ENCODE assay signal across 28 cellular contexts in the genomic region with DNA sequence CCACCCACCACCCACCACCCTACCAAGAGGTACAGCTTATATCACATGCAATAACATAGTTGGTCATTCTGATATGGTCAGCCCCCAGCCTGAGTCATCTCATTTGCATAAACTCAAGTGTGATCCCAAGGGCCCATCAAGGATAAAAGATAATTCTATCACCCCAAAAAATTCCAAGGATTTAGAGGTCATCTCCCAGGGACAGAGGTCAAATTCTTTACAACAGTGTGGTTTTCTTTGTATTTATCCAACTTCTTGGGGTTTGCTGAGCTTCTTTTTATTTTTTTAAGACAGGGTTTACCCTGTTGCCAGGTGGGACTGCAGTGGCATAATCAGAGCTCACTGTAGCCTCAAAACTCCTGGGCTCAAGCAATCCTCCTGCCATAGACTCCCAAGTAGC. TPM values are rescaled to one million over a fixed set of nuclear protein-coding genes. Genes with fewer than 3 reads are reported as not detected.
"Had no signal": no experiment of that assay in that cellular context is flagged by ENCODE, and none has a peak within 500 bp of the region (broad histone marks: within the 10 kb centered on the region; RNA-seq: fewer than 3 reads in every experiment).

No MANE protein-coding gene starts in this region.

- H3K27ac ChIP-seq: breast epithelium, gastrocnemius medialis, heart right ventricle, tibial nerve, uterus had no signal

- H3K9me3 Mint-ChIP-seq: activated naive CD4-positive, alpha-beta T cell treated with anti-CD3 and anti-CD28 coated beads, Interleukin-2, amount 10 ng/mL, durations not matched to agents 7 days and 5 days; activated T-cell treated with anti-CD3 and anti-CD28 coated beads, Interleukin-2, amount 50 U/mL, for 24 hours; effector memory CD8-positive, alpha-beta T cell; natural killer cell treated with Interleukin-12 subunit alpha and Interleukin-12 subunit beta and Interleukin-15 and Interleukin-18, amount 100 ng/mL, for 72 hours had no signal

- H3K36me3 Mint-ChIP-seq: activated CD4-positive, alpha-beta memory T cell treated with anti-CD3 and anti-CD28 coated beads for 36 hours; activated CD8-positive, alpha-beta memory T cell treated with anti-CD3 and anti-CD28 coated beads, Interleukin-2, amount 10 ng/mL, durations not matched to agents 7 days and 5 days; activated naive CD4-positive, alpha-beta T cell treated with anti-CD3 and anti-CD28 coated beads, Interleukin-2, amount 10 ng/mL, durations not matched to agents 7 days and 5 days; natural killer cell treated with Interleukin-12 subunit alpha and Interleukin-12 subunit beta and Interleukin-15 and Interleukin-18, amount 100 ng/mL, for 72 hours had no signal

- H3K27me3 Mint-ChIP-seq: activated naive CD4-positive, alpha-beta T cell treated with anti-CD3 and anti-CD28 coated beads, Interleukin-2, amount 10 ng/mL, durations not matched to agents 7 days and 5 days had no signal

- H3K4me3 ChIP-seq: breast epithelium, gastrocnemius medialis, heart right ventricle, tibial nerve, uterus had no signal

- DNase-seq: activated CD4-positive, alpha-beta memory T cell treated with anti-CD3 and anti-CD28 coated beads for 36 hours; activated CD4-positive, alpha-beta T cell treated with anti-CD3 and anti-CD28 coated beads for 1 hour; activated CD8-positive, alpha-beta memory T cell treated with anti-CD3 and anti-CD28 coated beads, Interleukin-2, amount 10 ng/mL, durations not matched to agents 7 days and 5 days; activated naive CD4-positive, alpha-beta T cell treated with anti-CD3 and anti-CD28 coated beads, Interleukin-2, amount 10 ng/mL, durations not matched to agents 7 days and 5 days; activated T-cell treated with anti-CD3 and anti-CD28 coated beads, Interleukin-2, amount 50 U/mL, for 24 hours; cerebellar nuclear complex; dermis blood vessel endothelial cell; effector memory CD8-positive, alpha-beta T cell; gastrocnemius medialis; heart right ventricle; kidney; mesenchymal stem cell; nucleus accumbens; right cardiac atrium; small intestine; stimulated activated CD4-positive, alpha-beta T cell treated with anti-CD3 and anti-CD28 coated beads, Interleukin-4, amount 100 ng/mL, for 4 hours; stimulated activated CD8-positive, alpha-beta memory T cell treated with anti-CD3 and anti-CD28 coated beads, Interleukin-4, amount 100 ng/mL, for 48 hours; stimulated activated naive CD4-positive, alpha-beta T cell treated with Interleukin-2 at 50 U/mL for 16 hours; substantia nigra; T-helper 1 cell; T1000; uterus had no signal

- H3K27ac Mint-ChIP-seq: activated CD4-positive, alpha-beta memory T cell treated with anti-CD3 and anti-CD28 coated beads for 36 hours; activated CD8-positive, alpha-beta memory T cell treated with anti-CD3 and anti-CD28 coated beads, Interleukin-2, amount 10 ng/mL, durations not matched to agents 7 days and 5 days; activated naive CD4-positive, alpha-beta T cell treated with anti-CD3 and anti-CD28 coated beads, Interleukin-2, amount 10 ng/mL, durations not matched to agents 7 days and 5 days; activated T-cell treated with anti-CD3 and anti-CD28 coated beads, Interleukin-2, amount 50 U/mL, for 24 hours; effector memory CD8-positive, alpha-beta T cell; natural killer cell treated with Interleukin-12 subunit alpha and Interleukin-12 subunit beta and Interleukin-15 and Interleukin-18, amount 100 ng/mL, for 72 hours; progenitor cell of endocrine pancreas had no signal

- H3K4me1 ChIP-seq: breast epithelium, gastrocnemius medialis, heart right ventricle, tibial nerve, uterus had no signal

- ATAC-seq: activated CD8-positive, alpha-beta memory T cell treated with anti-CD3 and anti-CD28 coated beads, Interleukin-2, amount 10 ng/mL, durations not matched to agents 7 days and 5 days; effector memory CD8-positive, alpha-beta T cell; gastrocnemius medialis; heart right ventricle; natural killer cell treated with Interleukin-12 subunit alpha and Interleukin-12 subunit beta and Interleukin-15 and Interleukin-18, amount 100 ng/mL, for 72 hours; right cardiac atrium had no signal

- H3K36me3 ChIP-seq: breast epithelium, gastrocnemius medialis, heart right ventricle, tibial nerve, uterus had no signal

- H3K9me3 ChIP-seq: breast epithelium, gastrocnemius medialis, tibial nerve, uterus had no signal

- H3K4me1 Mint-ChIP-seq: activated CD8-positive, alpha-beta memory T cell treated with anti-CD3 and anti-CD28 coated beads, Interleukin-2, amount 10 ng/mL, durations not matched to agents 7 days and 5 days; activated naive CD4-positive, alpha-beta T cell treated with anti-CD3 and anti-CD28 coated beads, Interleukin-2, amount 10 ng/mL, durations not matched to agents 7 days and 5 days had no signal

- H3K4me3 Mint-ChIP-seq: activated CD4-positive, alpha-beta memory T cell treated with anti-CD3 and anti-CD28 coated beads for 36 hours; activated CD8-positive, alpha-beta memory T cell treated with anti-CD3 and anti-CD28 coated beads, Interleukin-2, amount 10 ng/mL, durations not matched to agents 7 days and 5 days; activated naive CD4-positive, alpha-beta T cell treated with anti-CD3 and anti-CD28 coated beads, Interleukin-2, amount 10 ng/mL, durations not matched to agents 7 days and 5 days; activated T-cell treated with anti-CD3 and anti-CD28 coated beads, Interleukin-2, amount 50 U/mL, for 24 hours; effector memory CD8-positive, alpha-beta T cell; natural killer cell treated with Interleukin-12 subunit alpha and Interleukin-12 subunit beta and Interleukin-15 and Interleukin-18, amount 100 ng/mL, for 72 hours had no signal

- H3K27me3 ChIP-seq: breast epithelium, gastrocnemius medialis, tibial nerve, uterus had no signal

RNA-seq across cellular contexts. Expression of gene FAM237B, which starts 16.0 kb away (rescaled TPM):
- total RNA-seq: activated CD4-positive, alpha-beta memory T cell treated with anti-CD3 and anti-CD28 coated beads for 36 hours; activated CD8-positive, alpha-beta memory T cell treated with anti-CD3 and anti-CD28 coated beads, Interleukin-2, amount 10 ng/mL, durations not matched to agents 7 days and 5 days; dermis blood vessel endothelial cell; gastrocnemius medialis; heart right ventricle; kidney; liver; mucosa of gallbladder; natural killer cell treated with Interleukin-12 subunit alpha and Interleukin-12 subunit beta and Interleukin-15 and Interleukin-18, amount 100 ng/mL, for 72 hours; progenitor cell of endocrine pancreas; right cardiac atrium; tibial nerve; uterus had no signal
- polyA plus RNA-seq: heart right ventricle, liver, right cardiac atrium, small intestine had no signal
